In genomic region chr21:16002872-16003466, GRCh38 we compare ENCODE assay signal across 11 cellular contexts.
DNase-seq lines count a peak whose midpoint lies in the region; ATAC-seq and TF ChIP-seq lines count a peak whose summit lies in the region.
"Had no signal": no experiment of that assay in that cellular context is flagged by ENCODE, and none has a peak within 500 bp of the region (broad histone marks: within the 10 kb centered on the region; RNA-seq: fewer than 3 reads in every experiment).

No MANE protein-coding gene starts in this region.

- peak; percentile 67 for TF ChIP-seq CTCF in IMR-90 (conservative IDR thresholded peaks at IDR 0.05; ENCODE audit: low read depth, low read length)
- TF ChIP-seq CTCF in astrocyte of the cerebellum (IDR thresholded peaks at IDR 0.05; ENCODE audit: low read depth, low read length, missing control alignments) = peak; percentile 48

- peaks cover 3% of the 10 kb centered on the region; the same call in 1 of the 2 replicates for H3K9me1 ChIP-seq in IMR-90 (ENCODE audit: insufficient read depth, low read length)

- H3K9me3 Mint-ChIP-seq in activated naive CD8-positive, alpha-beta T cell treated with anti-CD3 and anti-CD28 coated beads, Interleukin-2, amount 50 U/mL, for 24 hours = no peaks in the 10 kb centered on the region
- no peaks in the 10 kb centered on the region for H3K9me3 Mint-ChIP-seq in activated CD4-positive, alpha-beta T cell treated with anti-CD3 and anti-CD28 coated beads, Interleukin-2, amount 10 ng/mL, durations not matched to agents 7 days and 5 days
- peaks cover 0 to 1% (median 0%) of the 10 kb centered on the region in 11 donors for H3K9me3 Mint-ChIP-seq in naive thymus-derived CD4-positive, alpha-beta T cell

- no peaks in the 10 kb centered on the region for H3K4me1 ChIP-seq in IMR-90 (ENCODE audit: control insufficient read depth, insufficient read depth, low read length)
- H3K4me1 ChIP-seq in naive thymus-derived CD4-positive, alpha-beta T cell (ENCODE audit: control insufficient read depth in 2 of 2, insufficient read depth in 2 of 2, low read length in 2 of 2) = no peaks in the 10 kb centered on the region

- no peak overlapping the region for H3K18ac ChIP-seq in IMR-90 (ENCODE audit: low read depth, low read length)

- H4K20me1 ChIP-seq in IMR-90 (ENCODE audit: insufficient read depth, low read length) = no peaks in the 10 kb centered on the region

- H2BK20ac ChIP-seq in IMR-90 (ENCODE audit: low read depth, low read length) = no peak overlapping the region

- H2BK5ac ChIP-seq in IMR-90 (ENCODE audit: low read depth, low read length, poor library complexity, severe bottlenecking) = no peak overlapping the region

- no peak overlapping the region for H3K27ac Mint-ChIP-seq in activated naive CD8-positive, alpha-beta T cell treated with anti-CD3 and anti-CD28 coated beads, Interleukin-2, amount 50 U/mL, for 24 hours
- no peak overlapping the region for H3K27ac Mint-ChIP-seq in activated CD4-positive, alpha-beta T cell treated with anti-CD3 and anti-CD28 coated beads, Interleukin-2, amount 10 ng/mL, durations not matched to agents 7 days and 5 days
- H3K27ac Mint-ChIP-seq in naive thymus-derived CD4-positive, alpha-beta T cell = no peak overlapping the region

- no peaks in the 10 kb centered on the region for H3K36me3 ChIP-seq in IMR-90 (ENCODE audit: control insufficient read depth, insufficient read depth, low read length)
- no peaks in the 10 kb centered on the region for H3K36me3 ChIP-seq in naive thymus-derived CD4-positive, alpha-beta T cell (ENCODE audit: control insufficient read depth in 2 of 3, insufficient read depth in 3 of 3, low read length in 3 of 3)
- H3K36me3 ChIP-seq: neutrophil had no signal

- H3K27ac ChIP-seq in IMR-90 (ENCODE audit: insufficient read depth, low read length) = no peak overlapping the region
- no peak overlapping the region for H3K27ac ChIP-seq in naive thymus-derived CD4-positive, alpha-beta T cell (ENCODE audit: low read depth, low read length)
- H3K27ac ChIP-seq: neutrophil had no signal

- H3K14ac ChIP-seq in IMR-90 (replicated peaks; ENCODE audit: low read depth, low read length) = no peak overlapping the region

- H3K79me1 ChIP-seq in IMR-90 (ENCODE audit: low read depth in 1 of 2, low read length in 2 of 2) = no peaks in the 10 kb centered on the region

- DNase-seq in ACHN = peak; percentile 14
- peak; percentile 51 for DNase-seq in IMR-90
- peak; percentile 29 for DNase-seq in astrocyte of the cerebellum (ENCODE audit: low read depth)
- peak; percentile 19 for DNase-seq in left kidney (ENCODE audit: low read depth, low spot score)
- no peak for DNase-seq in NCI-H774 (lab: John Stamatoyannopoulos, UW)
- no peak for DNase-seq in activated naive CD8-positive, alpha-beta T cell treated with anti-CD3 and anti-CD28 coated beads, Interleukin-2, amount 50 U/mL, for 24 hours
- no peak for DNase-seq in activated CD4-positive, alpha-beta T cell treated with anti-CD3 and anti-CD28 coated beads, Interleukin-2, amount 10 ng/mL, durations not matched to agents 7 days and 5 days
- no peak for DNase-seq in naive thymus-derived CD4-positive, alpha-beta T cell
- DNase-seq: activated CD8-positive, alpha-beta memory T cell treated with anti-CD3 and anti-CD28 coated beads, Interleukin-2, amount 50 U/mL, for 4 hours; DMS79 had no signal

- H3K36me3 Mint-ChIP-seq in activated naive CD8-positive, alpha-beta T cell treated with anti-CD3 and anti-CD28 coated beads, Interleukin-2, amount 50 U/mL, for 24 hours (ENCODE audit: low read depth) = no peaks in the 10 kb centered on the region
- H3K36me3 Mint-ChIP-seq in activated CD4-positive, alpha-beta T cell treated with anti-CD3 and anti-CD28 coated beads, Interleukin-2, amount 10 ng/mL, durations not matched to agents 7 days and 5 days (ENCODE audit: low read depth) = no peaks in the 10 kb centered on the region
- H3K36me3 Mint-ChIP-seq in naive thymus-derived CD4-positive, alpha-beta T cell = no peaks in the 10 kb centered on the region

- H3K27me3 Mint-ChIP-seq in activated naive CD8-positive, alpha-beta T cell treated with anti-CD3 and anti-CD28 coated beads, Interleukin-2, amount 50 U/mL, for 24 hours = no peaks in the 10 kb centered on the region
- no peaks in the 10 kb centered on the region for H3K27me3 Mint-ChIP-seq in activated CD4-positive, alpha-beta T cell treated with anti-CD3 and anti-CD28 coated beads, Interleukin-2, amount 10 ng/mL, durations not matched to agents 7 days and 5 days
- peaks cover 0 to 13% (median 0%) of the 10 kb centered on the region in 5 donors for H3K27me3 Mint-ChIP-seq in naive thymus-derived CD4-positive, alpha-beta T cell

- H3K27me3 ChIP-seq in IMR-90 (ENCODE audit: control insufficient read depth, insufficient read depth, low read length) = no peaks in the 10 kb centered on the region
- no peaks in the 10 kb centered on the region for H3K27me3 ChIP-seq in naive thymus-derived CD4-positive, alpha-beta T cell (ENCODE audit: control insufficient read depth in 2 of 2, insufficient read depth in 2 of 2, low read length in 2 of 2)
- H3K27me3 ChIP-seq: neutrophil had no signal

- H3K56ac ChIP-seq in IMR-90 (ENCODE audit: extremely low read depth, insufficient read depth, low read length) = no peak overlapping the region

- BruUV-seq in IMR-90 (replicated peaks; lab: Mats Ljungman, UMichigan) = no TSS peak

- H3K4me3 Mint-ChIP-seq in activated naive CD8-positive, alpha-beta T cell treated with anti-CD3 and anti-CD28 coated beads, Interleukin-2, amount 50 U/mL, for 24 hours = no peak overlapping the region
- no peak overlapping the region for H3K4me3 Mint-ChIP-seq in activated CD4-positive, alpha-beta T cell treated with anti-CD3 and anti-CD28 coated beads, Interleukin-2, amount 10 ng/mL, durations not matched to agents 7 days and 5 days
- no peak overlapping the region for H3K4me3 Mint-ChIP-seq in naive thymus-derived CD4-positive, alpha-beta T cell

- H3K4me2 ChIP-seq in IMR-90 (ENCODE audit: low read depth, low read length) = no peak overlapping the region

- H2BK15ac ChIP-seq in IMR-90 (ENCODE audit: low read depth, low read length) = no peak overlapping the region

- H4K8ac ChIP-seq in IMR-90 (ENCODE audit: low read depth in 2 of 2, low read length in 2 of 2) = no peak overlapping the region

- no peak overlapping the region for H2AFZ ChIP-seq in IMR-90 (replicated peaks; ENCODE audit: low read length, poor library complexity)

- ATAC-seq in IMR-90 (ENCODE audit: low read depth) = peak; percentile 75; the same call in 1 of the 2 replicates
- no peak for ATAC-seq in activated naive CD8-positive, alpha-beta T cell treated with anti-CD3 and anti-CD28 coated beads, Interleukin-2, amount 50 U/mL, for 24 hours
- no peak for ATAC-seq in naive thymus-derived CD4-positive, alpha-beta T cell

- H3K4me3 ChIP-seq in IMR-90 (ENCODE audit: insufficient read depth, low read depth, low read length) = no peak overlapping the region
- no peak overlapping the region for H3K4me3 ChIP-seq in astrocyte of the cerebellum (ENCODE audit: low read depth, low read length)
- H3K4me3 ChIP-seq in naive thymus-derived CD4-positive, alpha-beta T cell (ENCODE audit: low read length) = no peak overlapping the region

- no peak overlapping the region for H4K5ac ChIP-seq in IMR-90 (ENCODE audit: low read depth, low read length)

- TF ChIP-seq POLR2A in IMR-90 (IDR thresholded peaks at IDR 0.05; ENCODE audit: low read depth, low read length) = no peak

- intact Hi-C loops in IMR-90 (cut with micrococcal nuclease) = loop anchor here (1.0 to 5.0 kb wide), 3 partner anchors 74 to 327 kb away; no protein-coding TSS in a partner anchor
- intact Hi-C loops in naive thymus-derived CD4-positive, alpha-beta T cell (cut with micrococcal nuclease) = loop anchor here in 1 of 2 donors (1.0 kb wide), 1 partner anchor 327 kb away; no protein-coding TSS in a partner anchor

- no peak overlapping the region for H2AK9ac ChIP-seq in IMR-90 (replicated peaks; ENCODE audit: low read depth, low read length, poor library complexity)

- no peaks in the 10 kb centered on the region for H3K4me1 Mint-ChIP-seq in activated naive CD8-positive, alpha-beta T cell treated with anti-CD3 and anti-CD28 coated beads, Interleukin-2, amount 50 U/mL, for 24 hours
- no peaks in the 10 kb centered on the region for H3K4me1 Mint-ChIP-seq in activated CD4-positive, alpha-beta T cell treated with anti-CD3 and anti-CD28 coated beads, Interleukin-2, amount 10 ng/mL, durations not matched to agents 7 days and 5 days
- H3K4me1 Mint-ChIP-seq in naive thymus-derived CD4-positive, alpha-beta T cell = no peaks in the 10 kb centered on the region

- H3K23ac ChIP-seq in IMR-90 (ENCODE audit: low read depth, low read length) = no peak overlapping the region

- no peaks in the 10 kb centered on the region for H3K9me3 ChIP-seq in IMR-90 (ENCODE audit: control insufficient read depth, insufficient read depth, low read length)
- H3K9me3 ChIP-seq in naive thymus-derived CD4-positive, alpha-beta T cell (ENCODE audit: control insufficient read depth in 2 of 3, low read length in 3 of 3) = no peaks in the 10 kb centered on the region
- H3K9me3 ChIP-seq: neutrophil had no signal

- in situ Hi-C loops in ACHN (cut with HindIII; ENCODE audit: low pct_ligation_motif_present, low pct_unique_long_range_greater_than_20kb, low sequenced_read_pairs) (no loop called here), IMR-90 (cut with MboI; ENCODE audit: low sequenced_read_pairs) (loop anchor here (5.0 kb wide), 1 partner anchor 324 kb away; no protein-coding TSS in a partner anchor), astrocyte of the cerebellum (cut with HindIII; ENCODE audit: low sequenced_read_pairs) (no loop called here)

- H2BK120ac ChIP-seq in IMR-90 (ENCODE audit: low read depth, low read length) = no peak overlapping the region

- peak; percentile 67 for TF ChIP-seq RAD21 in IMR-90 (IDR thresholded peaks at IDR 0.05; ENCODE audit: low read length)

- H4K91ac ChIP-seq in IMR-90 (ENCODE audit: insufficient read depth, low read depth, low read length) = no peak overlapping the region

- no peak overlapping the region for H3K4ac ChIP-seq in IMR-90 (ENCODE audit: low read depth, low read length)

- CTCF ChIA-PET in IMR-90 (lab: Yijun Ruan, JAX) = interaction anchor here (1.5 kb wide), 1 partner anchor 20 kb away, joined by 4 read pairs; no protein-coding TSS in a partner anchor
- CTCF ChIA-PET in activated CD4-positive, alpha-beta T cell treated with anti-CD3 and anti-CD28 coated beads, Interleukin-2, amount 10 ng/mL, durations not matched to agents 7 days and 5 days (lab: Charles Lee) = interaction anchor here (0.7 kb wide), 2 partner anchors 38 to 252 kb away, joined by 3 to 6 read pairs; no protein-coding TSS in a partner anchor
- CTCF ChIA-PET in naive thymus-derived CD4-positive, alpha-beta T cell (lab: Charles Lee) = interaction anchor here (0.6 kb wide), 1 partner anchor 79 kb away, joined by 3 read pairs; no protein-coding TSS in a partner anchor

- dilution Hi-C loops in IMR-90 (cut with HindIII; ENCODE audit: low sequenced_read_pairs, unreplicated experiment) = no loop called here

- H3K9ac ChIP-seq in IMR-90 (ENCODE audit: low read depth, low read length) = no peak overlapping the region

- H2AK5ac ChIP-seq in IMR-90 (ENCODE audit: low read depth, low read length) = no peak overlapping the region

- POLR2A ChIA-PET in IMR-90 (lab: Charles Lee; ENCODE audit: unreplicated experiment) = no interaction called here
- POLR2A ChIA-PET in activated CD4-positive, alpha-beta T cell treated with anti-CD3 and anti-CD28 coated beads, Interleukin-2, amount 10 ng/mL, durations not matched to agents 7 days and 5 days (lab: Charles Lee) = no interaction called here
- POLR2A ChIA-PET in naive thymus-derived CD4-positive, alpha-beta T cell (lab: Charles Lee) = no interaction called here

Comparison
In these comparisons a context has a peak if more than half of its experiments do, and no peak if none do; other contexts are left out.
1. DNase-seq: peak in ACHN (single experiment), IMR-90 (single experiment), astrocyte of the cerebellum (single experiment) and left kidney (single experiment); none in NCI-H774 (single experiment), activated naive CD8-positive, alpha-beta T cell treated with anti-CD3 and anti-CD28 coated beads, Interleukin-2, amount 50 U/mL, for 24 hours (single experiment), activated CD4-positive, alpha-beta T cell treated with anti-CD3 and anti-CD28 coated beads, Interleukin-2, amount 10 ng/mL, durations not matched to agents 7 days and 5 days (single experiment) and naive thymus-derived CD4-positive, alpha-beta T cell (0 of 9).